Comparison of ENCODE assay signal across 24 cellular contexts in genomic region chr15:42360535-42361112, GRCh38. TPM values are rescaled to one million over a fixed set of nuclear protein-coding genes. Genes with fewer than 3 reads are reported as not detected.
DNase-seq lines count a peak whose midpoint lies in the region; ATAC-seq, FAIRE-seq and TF ChIP-seq lines count a peak whose summit lies in the region.
"Had no signal": no experiment of that assay in that cellular context is flagged by ENCODE, and none has a peak within 500 bp of the region (broad histone marks: within the 10 kb centered on the region; RNA-seq: fewer than 3 reads in every experiment).

No MANE protein-coding gene starts in this region.

- POLR2A ChIA-PET in H1 (lab: Charles Lee; ENCODE audit: partially characterized antibody) = interaction anchor here (0.5 to 0.8 kb wide), 2 partner anchors 17 to 122 kb away, joined by 3 to 4 read pairs; no protein-coding TSS in a partner anchor

- H3K27me3 ChIP-seq in cardiac muscle cell (no peaks in the 10 kb centered on the region), H1 (replicated peaks in 1 of 4; ENCODE audit: control insufficient read depth in 3 of 4, extremely low read depth in 1 of 4, insufficient read depth in 3 of 4, low read length in 3 of 4) (no peaks in the 10 kb centered on the region; a peak in 4 of 7 replicates), psoas muscle (ENCODE audit: insufficient read depth in 3 of 3, low read length in 2 of 3) (no peaks in the 10 kb centered on the region), skeletal muscle tissue (ENCODE audit: control insufficient read depth in 3 of 3, insufficient read depth in 3 of 3, low read length in 3 of 3) (no peaks in the 10 kb centered on the region), Peyer's patch (no peaks in the 10 kb centered on the region)
- H3K27me3 ChIP-seq: BLaER1 treated with 17β-estradiol and CSF1 and Interleukin-3, amounts not matched to agents 10 nM and 100 nM had no signal

- H2BK15ac ChIP-seq in H1 (ENCODE audit: low read length) = no peak overlapping the region

- peaks cover 47% of the 10 kb centered on the region for H3K4me1 ChIP-seq in cardiac muscle cell (ENCODE audit: low read depth)
- H3K4me1 ChIP-seq in H1 (replicated peaks in 1 of 4; ENCODE audit: control insufficient read depth in 3 of 4, insufficient read depth in 4 of 4, low read length in 3 of 4) = peaks cover 0 to 10% (median 5%) of the 10 kb centered on the region in 4 experiments; a peak in 5 of 7 replicates
- H3K4me1 ChIP-seq in psoas muscle = peaks cover 65% of the 10 kb centered on the region
- H3K4me1 ChIP-seq in skeletal muscle tissue (ENCODE audit: control insufficient read depth in 3 of 3, insufficient read depth in 3 of 3, low read length in 3 of 3) = peaks cover 32 to 54% (median 46%) of the 10 kb centered on the region in 3 donors
- H3K4me1 ChIP-seq in Peyer's patch = no peaks in the 10 kb centered on the region
- H3K4me1 ChIP-seq: A549, Caco-2 had no signal

- H3K36me3 ChIP-seq in cardiac muscle cell (no peaks in the 10 kb centered on the region), H1 (ENCODE audit: control insufficient read depth in 2 of 4, insufficient read depth in 4 of 4, low read length in 3 of 4) (no peaks in the 10 kb centered on the region), psoas muscle (ENCODE audit: insufficient read depth in 1 of 2, low read depth in 1 of 2) (peaks cover 0 to 22% of the 10 kb centered on the region in 2 donors), skeletal muscle tissue (ENCODE audit: control insufficient read depth in 3 of 3, insufficient read depth in 3 of 3, low read length in 3 of 3) (peaks cover 13 to 19% (median 14%) of the 10 kb centered on the region in 3 donors), Peyer's patch (no peaks in the 10 kb centered on the region)

- H3K14ac ChIP-seq in H1 (ENCODE audit: insufficient read length) = no peak overlapping the region

- H3K23me2 ChIP-seq in H1 (ENCODE audit: low read depth, low read length) = no peaks in the 10 kb centered on the region

- H2BK5ac ChIP-seq in H1 (ENCODE audit: low read depth, low read length) = peak overlapping the region; percentile 47; the same call in 1 of the 2 replicates

- no peak overlapping the region for H3K4ac ChIP-seq in H1 (replicated peaks; ENCODE audit: insufficient read length, low read depth, low read length)

- no peak overlapping the region for H3K18ac ChIP-seq in H1 (ENCODE audit: extremely low read depth, low read length)

- WGBS in H1 (ENCODE audit: extremely low coverage in 1 of 2, insufficient coverage in 1 of 2, insufficient read length in 1 of 2, insufficient replicate concordance in 2 of 2, low coverage in 1 of 2, low lambda C conversion rate in 2 of 2, missing lambda C conversion rate in 1 of 2), 2 experiments = 87% methylated on average over 5 of the region's 5 CpGs; no CpG with 5 or more reads in 1 of the 2 experiments
- WGBS in psoas muscle, 3 donors = 30 to 42% (median 34%) methylated on average over 5 of the region's 5 CpGs

- TF ChIP-seq RAD21 in H1 (IDR thresholded peaks at IDR 0.05 in 1 of 2, conservative IDR thresholded peaks at IDR 0.05 in 1 of 2; ENCODE audit: low read depth in 2 of 2, low read length in 2 of 2) = no peak

- H4K20me1 ChIP-seq in H1 (replicated peaks in 1 of 2; ENCODE audit: control insufficient read depth in 1 of 2, insufficient read depth in 2 of 2, low read length in 2 of 2) = no peaks in the 10 kb centered on the region
- H4K20me1 ChIP-seq: BLaER1 treated with 17β-estradiol and CSF1 and Interleukin-3, amounts not matched to agents 10 nM and 100 nM had no signal

- H2AK5ac ChIP-seq in H1 (ENCODE audit: low read depth, low read length) = no peak overlapping the region; the same call in 1 of the 2 replicates

- H4K91ac ChIP-seq in H1 (replicated peaks; ENCODE audit: insufficient read length, low read length) = peak overlapping the region; percentile 9

- H2BK12ac ChIP-seq in H1 (ENCODE audit: low read depth, low read length) = no peak overlapping the region

- TF ChIP-seq POLR2A in H1 (IDR thresholded peaks at IDR 0.05; ENCODE audit: control extremely low read depth in 1 of 2, low read depth in 2 of 2, low read length in 2 of 2) = no peak
- no peak for TF ChIP-seq POLR2A in Peyer's patch (IDR thresholded peaks at IDR 0.05)

- H2BK120ac ChIP-seq in H1 (replicated peaks; ENCODE audit: low read depth, low read length) = no peak overlapping the region

- ATAC-seq in Right ventricle myocardium superior (ENCODE audit: poor library complexity) = no peak
- peak in 3 of 4 donors; percentile 31 to 66 (median 61) for ATAC-seq in psoas muscle
- ATAC-seq: A549; CD8-positive, alpha-beta T cell had no signal

- DNase-seq in cardiac muscle cell (ENCODE audit: low read depth in 1 of 2, low spot score in 1 of 2) = no peak
- DNase-seq in Right ventricle myocardium superior = no peak
- DNase-seq in H1 (ENCODE audit: low read depth in 1 of 2, low spot score in 2 of 2) = no peak
- no peak for DNase-seq in psoas muscle
- DNase-seq in Peyer's patch = no peak
- no peak for DNase-seq in inferior parietal cortex (ENCODE audit: extremely low spot score)
- DNase-seq in hypothalamus (lab: John Stamatoyannopoulos, UW) = no peak
- DNase-seq: AML-193; Caco-2; Calu3; CD4-positive, alpha-beta T cell; CD8-positive, alpha-beta T cell; DMS79 treated with DMSO at 0.1 percent for 48 hours; GF-D8 had no signal

- no peak for FAIRE-seq in H1 (lab: Jason Lieb, UNC)
- FAIRE-seq: A549, D721Med, G401.6, GM12892, GM18507 had no signal

- no peak overlapping the region for H2AFZ ChIP-seq in H1 (ENCODE audit: low read length)

- CTCF ChIA-PET in H1 (lab: Charles Lee; ENCODE audit: partially characterized antibody) = no interaction called here

- H3K79me1 ChIP-seq in H1 (ENCODE audit: low read depth, low read length) = no peaks in the 10 kb centered on the region

- H4K5ac ChIP-seq in H1 (ENCODE audit: insufficient read length, low read depth, low read length) = no peak overlapping the region

- H3K9ac ChIP-seq in H1 (replicated peaks in 1 of 4; ENCODE audit: extremely low read depth in 1 of 4, low read depth in 3 of 4, low read length in 3 of 4) (no peak overlapping the region), skeletal muscle tissue (ENCODE audit: low read depth in 1 of 3, low read length in 3 of 3) (peak overlapping the region; percentile 93 to 96 (median 95))
- H3K9ac ChIP-seq: BLaER1 treated with 17β-estradiol and CSF1 and Interleukin-3, amounts not matched to agents 10 nM and 100 nM had no signal

- peak overlapping the region; percentile 77 for H3K27ac ChIP-seq in cardiac muscle cell
- no peak overlapping the region for H3K27ac ChIP-seq in H1 (ENCODE audit: low read depth, low read length)
- H3K27ac ChIP-seq in psoas muscle = peak overlapping the region; percentile 97
- H3K27ac ChIP-seq in skeletal muscle tissue (ENCODE audit: low read depth, low read length) = peak overlapping the region; percentile 98
- no peak overlapping the region for H3K27ac ChIP-seq in Peyer's patch
- H3K27ac ChIP-seq: 22Rv1; A549; BLaER1 treated with 17β-estradiol and CSF1 and Interleukin-3, amounts not matched to agents 10 nM and 100 nM; C4-2B had no signal

- no peaks in the 10 kb centered on the region for H3K79me2 ChIP-seq in H1 (ENCODE audit: control insufficient read depth in 1 of 2, insufficient read depth in 2 of 2, low read length in 2 of 2)

- no peaks in the 10 kb centered on the region for H3K9me3 ChIP-seq in cardiac muscle cell (ENCODE audit: low read depth)
- H3K9me3 ChIP-seq in H1 (ENCODE audit: insufficient read depth in 2 of 2, low read depth in 1 of 2, low read length in 1 of 2) = no peaks in the 10 kb centered on the region
- H3K9me3 ChIP-seq in psoas muscle = no peaks in the 10 kb centered on the region
- H3K9me3 ChIP-seq in skeletal muscle tissue (ENCODE audit: control insufficient read depth in 3 of 3, low read length in 3 of 3) = no peaks in the 10 kb centered on the region
- no peaks in the 10 kb centered on the region for H3K9me3 ChIP-seq in Peyer's patch
- H3K9me3 ChIP-seq: A549; BLaER1 treated with 17β-estradiol and CSF1 and Interleukin-3, amounts not matched to agents 10 nM and 100 nM; Caco-2 had no signal

- no peak for TF ChIP-seq CTCF in cardiac muscle cell (IDR thresholded peaks at IDR 0.05; ENCODE audit: low read depth, low read length)
- no peak for TF ChIP-seq CTCF in H1 (IDR thresholded peaks at IDR 0.05; ENCODE audit: control extremely low read depth in 1 of 3, insufficient read depth in 1 of 3, low read depth in 1 of 3, low read length in 3 of 3)
- TF ChIP-seq CTCF in psoas muscle (IDR thresholded peaks at IDR 0.05) = no peak
- no peak for TF ChIP-seq CTCF in Peyer's patch (IDR thresholded peaks at IDR 0.05)

- H3K4me2 ChIP-seq in H1 (ENCODE audit: insufficient read depth in 1 of 2, low read depth in 2 of 2, low read length in 2 of 2) = no peak overlapping the region
- H3K4me2 ChIP-seq: A549 had no signal

- H3K23ac ChIP-seq in H1 (ENCODE audit: insufficient read length) = no peak overlapping the region

- H3K4me3 ChIP-seq in cardiac muscle cell (peak overlapping the region; percentile 15), H1 (ENCODE audit: extremely low read depth in 1 of 4, insufficient read depth in 2 of 4, low read depth in 3 of 4, low read length in 4 of 4) (no peak overlapping the region), psoas muscle (peak overlapping the region; percentile 76), skeletal muscle tissue (ENCODE audit: low read length in 3 of 3) (peak overlapping the region; percentile 74 to 88 (median 76)), Peyer's patch (no peak overlapping the region)
- H3K4me3 ChIP-seq: A549; BLaER1 treated with 17β-estradiol and CSF1 and Interleukin-3, amounts not matched to agents 10 nM and 100 nM had no signal

- intact Hi-C loops in Right ventricle myocardium superior (cut with DNase I) = no loop called here
- intact Hi-C loops in psoas muscle (cut with DNase I) = loop anchor here in 1 of 2 donors (1.0 kb wide), 1 partner anchor 26 kb away; no protein-coding TSS in a partner anchor

- H2BK20ac ChIP-seq in H1 (ENCODE audit: low read length) = peak overlapping the region; percentile 11; the same call in 1 of the 2 replicates

- TF ChIP-seq EP300 in H1 (IDR thresholded peaks at IDR 0.05; ENCODE audit: borderline replicate concordance in 1 of 2, low read depth in 2 of 2, low read length in 2 of 2) = no peak

- H4K8ac ChIP-seq in H1 (ENCODE audit: extremely low read depth, insufficient read depth, low read length) = no peak overlapping the region

- H3K56ac ChIP-seq in H1 (replicated peaks; ENCODE audit: insufficient read length, low read depth, low read length) = no peak overlapping the region

RNA-seq across cellular contexts. Expression of gene CAPN3, which starts 1.3 kb away (rescaled TPM):
- total RNA-seq in cardiac muscle cell (37.9 and 88.3 TPM in 2 replicates), Right ventricle myocardium superior (2.6 TPM), psoas muscle (100 to 1,000 TPM; 216 to 413 (median 266) TPM), skeletal muscle tissue (675 TPM), Peyer's patch (10 to 100 TPM in 3 of 4 donors, 1 to 10 TPM in 1; 9.1 to 76.7 (median 17.7) TPM)
- polyA plus RNA-seq in cardiac muscle cell (47.0 and 79.7 TPM in 2 replicates), H1 (2011; rRNA removed) (2.0 and 2.1 TPM in 2 replicates), psoas muscle (100 to 1,000 TPM; 114 to 214 (median 154) TPM)
- 0.75 and 0.80 TPM in 2 replicates for total RNA-seq in H1 (2021; fragmentation: NEBNext Ultra II Directional; extraction: Animal tissue kit (Norgen Biotek cat#: 25700))
- 3.2 TPM for polyA plus RNA-seq in H1 (2011; cell fraction: cytosol; rRNA removed)
- 11.0 TPM for polyA plus RNA-seq in H1 (2011; cell fraction: nucleus; rRNA removed)
- 1.1 to 2.2 TPM (median 1.8 TPM) in 4 replicates for polyA plus RNA-seq in H1 (2012, experiment 1 of 2)
- not detected for polyA plus RNA-seq in H1 (2012, experiment 2 of 2)
- 0.65 TPM for polyA plus RNA-seq in H1 (2013, experiment 1 of 2)
- 0.79 TPM for polyA plus RNA-seq in H1 (2013, experiment 2 of 2)
- 0.60 and 2.6 TPM in 2 replicates for polyA minus RNA-seq in H1 (2011; rRNA and poly(A)+ RNA removed)
- polyA minus RNA-seq in H1 (2011; cell fraction: cytosol; rRNA and poly(A)+ RNA removed) = not detected
- 1.9 TPM for polyA minus RNA-seq in H1 (2011; cell fraction: nucleus; rRNA and poly(A)+ RNA removed)
- total RNA-seq: A172 had no signal

Comparison
In these comparisons a context has a peak if more than half of its experiments do, and no peak if none do; other contexts are left out.
1. H3K27ac ChIP-seq: peak in cardiac muscle cell (single experiment), psoas muscle (single experiment) and skeletal muscle tissue (single experiment); none in H1 (single experiment) and Peyer's patch (0 of 4).
2. H3K4me3 ChIP-seq: peak in cardiac muscle cell (single experiment), psoas muscle (single experiment) and skeletal muscle tissue (3 of 3); none in H1 (0 of 4) and Peyer's patch (0 of 4).
3. H3K9ac ChIP-seq: peak in skeletal muscle tissue (3 of 3); none in H1 (0 of 4).